In the genomic region with DNA sequence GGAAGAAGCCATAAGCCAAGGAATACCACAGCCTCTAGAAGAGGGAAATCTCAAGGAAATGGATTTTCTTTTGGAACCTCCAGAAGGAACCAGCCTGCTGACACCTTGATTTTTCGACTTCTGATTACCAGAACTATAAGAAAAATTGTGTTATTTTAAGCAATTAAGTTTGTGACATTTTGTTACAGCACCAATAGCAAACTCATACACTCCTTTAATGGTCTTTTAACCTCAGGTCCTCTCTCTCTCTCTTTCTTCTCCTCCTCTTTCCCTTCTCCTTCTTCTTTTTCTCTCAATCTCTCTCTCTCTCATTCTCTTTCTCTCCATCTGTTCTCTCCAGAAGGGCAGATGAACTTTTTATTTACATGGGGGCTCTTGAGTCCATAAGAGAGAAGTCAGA, we compare ENCODE assay signal across 36 cellular contexts. TPM values are rescaled to one million over a fixed set of nuclear protein-coding genes. Genes with fewer than 3 reads are reported as not detected.
DNase-seq lines count a peak whose midpoint lies in the region; ATAC-seq, FAIRE-seq and TF ChIP-seq lines count a peak whose summit lies in the region.
"Had no signal": no experiment of that assay in that cellular context is flagged by ENCODE, and none has a peak within 500 bp of the region (broad histone marks: within the 10 kb centered on the region; RNA-seq: fewer than 3 reads in every experiment).

No MANE protein-coding gene starts in this region.

- peaks cover 12% of the 10 kb centered on the region for H3K4me1 Mint-ChIP-seq in endodermal cell
- H3K4me1 Mint-ChIP-seq in progenitor cell of endocrine pancreas (ENCODE audit: low read depth) = peaks cover 21% of the 10 kb centered on the region
- H3K4me1 Mint-ChIP-seq in effector memory CD8-positive, alpha-beta T cell (ENCODE audit: low read depth in 2 of 2) = peaks cover 5% of the 10 kb centered on the region in 2 donors

- H4K20me1 ChIP-seq in HepG2 (ENCODE audit: insufficient read depth, low read length) (no peaks in the 10 kb centered on the region), K562 (replicated peaks; ENCODE audit: control insufficient read depth, insufficient read depth, low read length) (no peaks in the 10 kb centered on the region)
- H4K20me1 ChIP-seq: BLaER1; BLaER1 treated with 17β-estradiol and CSF1 and Interleukin-3, amounts not matched to agents 10 nM and 100 nM had no signal

- POLR2A ChIA-PET in HepG2 (lab: Yijun Ruan, JAX) (no interaction called here), K562 (lab: Yijun Ruan, JAX) (no interaction called here)

- WGBS in HepG2 (ENCODE audit: low lambda C conversion rate) = 94% methylated on average over 1 of the region's 1 CpG
- WGBS in right lobe of liver (ENCODE audit: insufficient coverage, low coverage, low lambda C conversion rate, missing lambda C conversion rate) = 91% methylated on average over 1 of the region's 1 CpG
- 17% methylated on average over 1 of the region's 1 CpG for WGBS in K562 (ENCODE audit: insufficient coverage, low coverage, missing lambda C conversion rate)
- WGBS in endodermal cell (ENCODE audit: insufficient coverage in 1 of 2, insufficient read length in 1 of 2), 2 experiments = 100% methylated on average over 1 of the region's 1 CpG; no CpG with 5 or more reads in 1 of the 2 experiments

- H3K4me3 Mint-ChIP-seq in endodermal cell (no peak overlapping the region), progenitor cell of endocrine pancreas (ENCODE audit: low read depth) (no peak overlapping the region)
- no peak overlapping the region for H3K4me3 Mint-ChIP-seq in effector memory CD8-positive, alpha-beta T cell
- H3K4me3 Mint-ChIP-seq: B cell; CD14-positive monocyte; CD4-positive, alpha-beta memory T cell; CD4-positive, alpha-beta T cell; CD4-positive, CD25-positive, alpha-beta regulatory T cell; CD8-positive, alpha-beta memory T cell; CD8-positive, alpha-beta T cell had no signal

- in situ Hi-C loops in HepG2 (cut with HindIII; ENCODE audit: extremely low pct_ligation_motif_present, low pct_unique_long_range_greater_than_20kb) (no loop called here), K562 (cut with MboI) (no loop called here)

- TF ChIP-seq CTCF in HepG2 (CRISPR knock-in tag; IDR thresholded peaks at IDR 0.05) (no peak), right lobe of liver (IDR thresholded peaks at IDR 0.05) (no peak), K562 (IDR thresholded peaks at IDR 0.05 in 2 of 3, conservative IDR thresholded peaks at IDR 0.05 in 1 of 3; ENCODE audit: insufficient read depth in 2 of 3, low read depth in 1 of 3, low read length in 3 of 3) (no peak), endodermal cell (conservative IDR thresholded peaks at IDR 0.05) (no peak), progenitor cell of endocrine pancreas (IDR thresholded peaks at IDR 0.05; ENCODE audit: unreplicated experiment) (no peak)

- H3K9me3 Mint-ChIP-seq in endodermal cell (peaks cover 42% of the 10 kb centered on the region), progenitor cell of endocrine pancreas (ENCODE audit: low read depth) (peaks cover 24% of the 10 kb centered on the region)
- peaks cover 0 to 2% of the 10 kb centered on the region in 2 donors for H3K9me3 Mint-ChIP-seq in effector memory CD8-positive, alpha-beta T cell
- H3K9me3 Mint-ChIP-seq: CD4-positive, alpha-beta T cell had no signal

- no peak overlapping the region for H2AFZ ChIP-seq in HepG2 (ENCODE audit: low read length)
- no peak overlapping the region for H2AFZ ChIP-seq in K562 (ENCODE audit: low read depth, low read length)

- H3K36me3 ChIP-seq in HepG2 (replicated peaks in 1 of 2; ENCODE audit: control insufficient read depth in 1 of 2, insufficient read depth in 2 of 2, low read length in 2 of 2) (no peaks in the 10 kb centered on the region), right lobe of liver (peaks cover 0 to 7% (median 0%) of the 10 kb centered on the region in 4 donors), K562 (ENCODE audit: control insufficient read depth, insufficient read depth, low read length) (no peaks in the 10 kb centered on the region), endodermal cell (ENCODE audit: control insufficient read depth, insufficient read depth, low read length) (peaks cover 21% of the 10 kb centered on the region)
- H3K36me3 ChIP-seq: BE2C had no signal

- CTCF ChIA-PET in HepG2 (lab: Yijun Ruan, JAX; ENCODE audit: low intra/inter-chr PET ratio, low total read pairs) = no interaction called here
- CTCF ChIA-PET in K562 (lab: Yijun Ruan, JAX; ENCODE audit: low intra/inter-chr PET ratio) = no interaction called here

- H3K9me1 ChIP-seq in K562 (ENCODE audit: control insufficient read depth, insufficient read depth, low read length) = no peaks in the 10 kb centered on the region

- H3K27ac ChIP-seq in HepG2 (ENCODE audit: extremely low read length, insufficient read depth, low read length) = no peak overlapping the region
- no peak overlapping the region for H3K27ac ChIP-seq in right lobe of liver
- no peak overlapping the region for H3K27ac ChIP-seq in K562 (ENCODE audit: extremely low read depth, low read depth, low read length)
- H3K27ac ChIP-seq in endodermal cell (ENCODE audit: low read depth, low read length) = no peak overlapping the region
- H3K27ac ChIP-seq: 22Rv1, A549, BLaER1, C4-2B had no signal

- no peaks in the 10 kb centered on the region; the same call in 1 of the 2 replicates for H3K4me1 ChIP-seq in HepG2 (ENCODE audit: insufficient read depth, low read length)
- peaks cover 0 to 13% (median 2%) of the 10 kb centered on the region in 4 donors for H3K4me1 ChIP-seq in right lobe of liver
- H3K4me1 ChIP-seq in K562 (replicated peaks in 1 of 2; ENCODE audit: control insufficient read depth in 2 of 2, insufficient read depth in 2 of 2, low read length in 2 of 2) = peaks cover 3% of the 10 kb centered on the region in 2 experiments; a peak in 3 of 5 replicates
- no peaks in the 10 kb centered on the region for H3K4me1 ChIP-seq in endodermal cell (ENCODE audit: control insufficient read depth, insufficient read depth, low read length)
- H3K4me1 ChIP-seq: BE2C had no signal

- intact Hi-C loops in HepG2 (cut with micrococcal nuclease; ENCODE audit: unreplicated experiment) (no loop called here), right lobe of liver (cut with DNase I) (no loop called here), K562 (cut with micrococcal nuclease) (no loop called here), head of caudate nucleus (cut with DNase I) (no loop called here)

- H3K9ac ChIP-seq in HepG2 (ENCODE audit: insufficient read depth, low read depth, low read length) (no peak overlapping the region), K562 (ENCODE audit: insufficient read depth in 1 of 2, low read depth in 2 of 2, low read length in 2 of 2) (no peak overlapping the region), endodermal cell (ENCODE audit: extremely low read depth, low read length, poor library complexity, severe bottlenecking) (no peak overlapping the region)
- H3K9ac ChIP-seq: BLaER1; BLaER1 treated with 17β-estradiol and CSF1 and Interleukin-3, amounts not matched to agents 10 nM and 100 nM had no signal

- H3K9me3 ChIP-seq in HepG2 (ENCODE audit: low read length) (no peaks in the 10 kb centered on the region), right lobe of liver (no peaks in the 10 kb centered on the region), K562 (replicated peaks; ENCODE audit: control insufficient read depth, insufficient read depth, low read depth, low read length) (peaks cover 2% of the 10 kb centered on the region; the same call in 1 of the 2 replicates), endodermal cell (ENCODE audit: control insufficient read depth, low read length) (peaks cover 40% of the 10 kb centered on the region)
- H3K9me3 ChIP-seq: BE2C, Caco-2 had no signal

- TF ChIP-seq RAD21 in HepG2 (CRISPR knock-in tag; IDR thresholded peaks at IDR 0.05) (no peak), K562 (CRISPR knock-in tag; conservative IDR thresholded peaks at IDR 0.05 in 1 of 2, IDR thresholded peaks at IDR 0.05 in 1 of 2) (no peak)

- no peak for TF ChIP-seq EP300 in HepG2 (IDR thresholded peaks at IDR 0.05; ENCODE audit: low read depth in 2 of 2, low read length in 2 of 2)
- no peak for TF ChIP-seq EP300 in HepG2 (CRISPR knock-in tag; IDR thresholded peaks at IDR 0.05; ENCODE audit: borderline replicate concordance)
- no peak for TF ChIP-seq EP300 in K562 (IDR thresholded peaks at IDR 0.05; ENCODE audit: low read length)

- no peaks in the 10 kb centered on the region for H3K27me3 ChIP-seq in HepG2 (ENCODE audit: control insufficient read depth in 1 of 2, insufficient read depth in 2 of 2, low read length in 2 of 2)
- H3K27me3 ChIP-seq in right lobe of liver = no peaks in the 10 kb centered on the region
- no peaks in the 10 kb centered on the region; a peak in 1 of 5 replicates for H3K27me3 ChIP-seq in K562 (ENCODE audit: control insufficient read depth in 2 of 2, insufficient read depth in 2 of 2, low read length in 2 of 2)
- H3K27me3 ChIP-seq in endodermal cell (ENCODE audit: control insufficient read depth, insufficient read depth, low read length, poor library complexity, severe bottlenecking) = no peaks in the 10 kb centered on the region
- H3K27me3 ChIP-seq: BE2C; BLaER1; BLaER1 treated with 17β-estradiol and CSF1 and Interleukin-3, amounts not matched to agents 10 nM and 100 nM had no signal

- H3K27me3 Mint-ChIP-seq in endodermal cell (ENCODE audit: insufficient read depth) (no peaks in the 10 kb centered on the region), progenitor cell of endocrine pancreas (no peaks in the 10 kb centered on the region)
- H3K27me3 Mint-ChIP-seq in effector memory CD8-positive, alpha-beta T cell = no peaks in the 10 kb centered on the region
- H3K27me3 Mint-ChIP-seq: B cell had no signal

- no TSS peak for BruUV-seq in HepG2 (replicated peaks; lab: Mats Ljungman, UMichigan)
- BruUV-seq in K562 (replicated peaks; lab: Mats Ljungman, UMichigan) = no TSS peak

- TF ChIP-seq POLR2A in HepG2 (IDR thresholded peaks at IDR 0.05; ENCODE audit: insufficient read depth in 1 of 2, low read depth in 2 of 2, low read length in 2 of 2) = no peak
- TF ChIP-seq POLR2A in right lobe of liver (IDR thresholded peaks at IDR 0.05) = no peak
- TF ChIP-seq POLR2A in K562 (conservative IDR thresholded peaks at IDR 0.05) = no peak

- FAIRE-seq in HepG2 (lab: Jason Lieb, UNC) = no peak
- FAIRE-seq in K562 (lab: Jason Lieb, UNC) = no peak
- FAIRE-seq: A204.1, A549, D721Med had no signal

- peaks cover 74% of the 10 kb centered on the region for H3K36me3 Mint-ChIP-seq in endodermal cell (ENCODE audit: low read depth)
- H3K36me3 Mint-ChIP-seq in progenitor cell of endocrine pancreas (ENCODE audit: insufficient read depth) = peaks cover 51% of the 10 kb centered on the region
- no peaks in the 10 kb centered on the region for H3K36me3 Mint-ChIP-seq in effector memory CD8-positive, alpha-beta T cell (ENCODE audit: insufficient read depth)
- H3K36me3 Mint-ChIP-seq: CD4-positive, CD25-positive, alpha-beta regulatory T cell; CD8-positive, alpha-beta T cell had no signal

- DNase-seq in HepG2 (ENCODE audit: low spot score) (no peak), right lobe of liver (no peak), K562 (ENCODE audit: extremely low read depth in 1 of 4, low spot score in 3 of 4) (no peak), endodermal cell (no peak), progenitor cell of endocrine pancreas (ENCODE audit: low spot score, unreplicated experiment) (no peak), occipital lobe (lab: John Stamatoyannopoulos, UW) (no peak), head of caudate nucleus (no peak)
- DNase-seq in effector memory CD8-positive, alpha-beta T cell = no peak
- DNase-seq: 8988T; ACHN; AML-193; BE2C; C1 segment of cervical spinal cord; Caco-2; Calu3; CD4-positive, alpha-beta memory T cell; CD4-positive, alpha-beta T cell; CD4-positive, CD25-positive, alpha-beta regulatory T cell; CD8-positive, alpha-beta memory T cell; CD8-positive, alpha-beta T cell; COR-L47; DMS 273 treated with DMSO at 0.1 percent for 48 hours; DMS153; DMS79; DMS79 treated with DMSO at 0.1 percent for 48 hours; DND-41; EL had no signal

- H3K4me2 ChIP-seq in HepG2 (ENCODE audit: low read depth, low read length) (no peak overlapping the region), K562 (ENCODE audit: insufficient read depth, low read length) (no peak overlapping the region)
- H3K4me2 ChIP-seq: BLaER1 had no signal

- H3K27ac Mint-ChIP-seq in endodermal cell = no peak overlapping the region
- H3K27ac Mint-ChIP-seq in progenitor cell of endocrine pancreas = peak overlapping the region; percentile 34
- H3K27ac Mint-ChIP-seq in effector memory CD8-positive, alpha-beta T cell = no peak overlapping the region
- H3K27ac Mint-ChIP-seq: B cell; CD4-positive, alpha-beta T cell; CD4-positive, CD25-positive, alpha-beta regulatory T cell; CD8-positive, alpha-beta T cell had no signal

- no peaks in the 10 kb centered on the region for H3K79me2 ChIP-seq in HepG2 (ENCODE audit: insufficient read depth, low read length)
- no peaks in the 10 kb centered on the region for H3K79me2 ChIP-seq in K562 (ENCODE audit: control insufficient read depth, insufficient read depth, low read length)

- no peak overlapping the region for H3K4me3 ChIP-seq in HepG2 (replicated peaks in 1 of 3; ENCODE audit: insufficient read depth in 1 of 3, low read depth in 2 of 3, low read length in 3 of 3)
- H3K4me3 ChIP-seq in right lobe of liver = no peak overlapping the region
- no peak overlapping the region for H3K4me3 ChIP-seq in K562
- H3K4me3 ChIP-seq in endodermal cell (ENCODE audit: low read length) = peak overlapping the region; percentile 49
- H3K4me3 ChIP-seq: A549; BLaER1; BLaER1 treated with 17β-estradiol and CSF1 and Interleukin-3, amounts not matched to agents 10 nM and 100 nM had no signal

- ATAC-seq in HepG2 (no peak), right lobe of liver (no peak), K562 (no peak)
- ATAC-seq in effector memory CD8-positive, alpha-beta T cell (replicated peaks) = no peak
- ATAC-seq: A549; CD8-positive, alpha-beta T cell had no signal

RNA-seq across cellular contexts. Expression of gene ARSD, which starts 26.3 kb away (rescaled TPM):
- total RNA-seq in HepG2 (2016; rRNA removed; fragmentation: Illumina TruSeq; extraction: Trizol) = 2.0 and 4.8 TPM in 2 replicates
- 0.81 and 1.1 TPM in 2 replicates for total RNA-seq in HepG2 (2016; cell fraction: cytosol; rRNA removed; fragmentation: Illumina TruSeq; extraction: Trizol; ENCODE audit: low read depth)
- 1.7 and 5.2 TPM in 2 replicates for total RNA-seq in HepG2 (2016; cell fraction: insoluble cytoplasmic fraction; rRNA removed; fragmentation: Illumina TruSeq; extraction: Trizol)
- 1.2 and 2.1 TPM in 2 replicates for total RNA-seq in HepG2 (2016; cell fraction: membrane; rRNA removed; fragmentation: Illumina TruSeq; extraction: Trizol)
- 4.5 and 6.6 TPM in 2 replicates for total RNA-seq in HepG2 (2016; cell fraction: nucleus; rRNA removed; fragmentation: Illumina TruSeq; extraction: Trizol)
- 6.4 and 6.8 TPM in 2 replicates for polyA plus RNA-seq in HepG2 (2011; rRNA removed)
- 4.9 and 5.9 TPM in 2 replicates for polyA plus RNA-seq in HepG2 (2011; cell fraction: cytosol; rRNA removed)
- polyA plus RNA-seq in HepG2 (2011; cell fraction: nucleus; rRNA removed) = 7.0 and 9.4 TPM in 2 replicates
- 5.4 and 5.6 TPM in 2 replicates for polyA plus RNA-seq in HepG2 (2012)
- 0.72 and 1.0 TPM in 2 replicates for polyA plus RNA-seq in HepG2 (2016; cell fraction: cytosol; fragmentation: Illumina TruSeq; extraction: Trizol; ENCODE audit: low read depth)
- 1.6 and 2.2 TPM in 2 replicates for polyA plus RNA-seq in HepG2 (2016; cell fraction: insoluble cytoplasmic fraction; fragmentation: Illumina TruSeq; extraction: Trizol; ENCODE audit: low read depth)
- polyA plus RNA-seq in HepG2 (2016; cell fraction: membrane; fragmentation: Illumina TruSeq; extraction: Trizol; ENCODE audit: low read depth) = 1.0 and 1.2 TPM in 2 replicates
- polyA plus RNA-seq in HepG2 (2016; cell fraction: nucleus; fragmentation: Illumina TruSeq; extraction: Trizol; ENCODE audit: insufficient read depth, low read depth) = 6.4 and 7.4 TPM in 2 replicates
- 8.9 and 31.5 TPM in 2 replicates for polyA minus RNA-seq in HepG2 (2011; rRNA and poly(A)+ RNA removed; ENCODE audit: low replicate concordance)
- polyA minus RNA-seq in HepG2 (2011; cell fraction: cytosol; rRNA and poly(A)+ RNA removed) = 7.2 and 7.8 TPM in 2 replicates
- polyA minus RNA-seq in HepG2 (2011; cell fraction: nucleus; rRNA and poly(A)+ RNA removed) = 6.8 and 7.2 TPM in 2 replicates
- 10 to 100 TPM; 26.2 to 76.0 (median 34.2) TPM for total RNA-seq in right lobe of liver
- 0.28 TPM in 1 of 2 replicates, not detected in the other for total RNA-seq in K562 (2011; cell fraction: chromatin; rRNA removed; ENCODE audit: low replicate concordance)
- total RNA-seq in K562 (2011; cell fraction: nucleolus; rRNA removed) = not detected in 2 replicates
- total RNA-seq in K562 (2011; cell fraction: nucleoplasm; rRNA removed) = 0.07 and 0.31 TPM in 2 replicates
- 0.04 and 0.05 TPM in 2 replicates for total RNA-seq in K562 (2014; rRNA removed)
- total RNA-seq in K562 (2014; rRNA removed; fragmentation: Illumina TruSeq; extraction: Trizol) = 0.07 and 0.29 TPM in 2 replicates
- total RNA-seq in K562 (2015; rRNA removed; fragmentation: Illumina TruSeq; extraction: Trizol) = 0.11 TPM in 2 replicates
- 0.13 and 0.16 TPM in 2 replicates for total RNA-seq in K562 (2021)
- 0.06 and 0.11 TPM in 2 replicates for polyA plus RNA-seq in K562 (2011; rRNA removed)
- 0.04 and 0.25 TPM in 2 replicates for polyA plus RNA-seq in K562 (2011; cell fraction: cytosol; rRNA removed)
- 0.16 and 0.20 TPM in 2 replicates for polyA plus RNA-seq in K562 (2011; cell fraction: nucleus; rRNA removed)
- polyA plus RNA-seq in K562 (2012) = 0.21 and 0.89 TPM in 2 replicates
- 0.06 and 0.15 TPM in 2 replicates for polyA plus RNA-seq in K562 (2014; fragmentation: Illumina TruSeq; extraction: Trizol)
- polyA plus RNA-seq in K562 (2014; fragmentation: Nextera tagmentation; extraction: Ambion mirVana) = under 1 TPM; 0.22 to 0.23 TPM
- polyA plus RNA-seq in K562 (2014; rRNA removed) = 1.3 TPM in 1 of 2 replicates, not detected in the other
- 0.03 and 0.04 TPM in 2 replicates for polyA minus RNA-seq in K562 (2011; rRNA and poly(A)+ RNA removed)
- not detected in 2 replicates for polyA minus RNA-seq in K562 (2011; cell fraction: cytosol; rRNA and poly(A)+ RNA removed)
- 0.13 TPM in 1 of 2 replicates, not detected in the other for polyA minus RNA-seq in K562 (2011; cell fraction: nucleus; rRNA and poly(A)+ RNA removed)
- total RNA-seq in endodermal cell = 10 to 100 TPM in 1 of 2 donors, 1 to 10 TPM in 1; 4.9 to 15.7 TPM
- 4.9 TPM for polyA plus RNA-seq in endodermal cell (2013, experiment 1 of 2)
- polyA plus RNA-seq in endodermal cell (2013, experiment 2 of 2) = 5.1 TPM
- 76.8 and 82.1 TPM in 2 replicates for total RNA-seq in progenitor cell of endocrine pancreas
- total RNA-seq in occipital lobe = 9.2 TPM

Comparison
In these comparisons a context has a peak if more than half of its experiments do, and no peak if none do; other contexts are left out.
1. Of the 241 proteins assayed by ChIP-seq in both HepG2 and K562: peak only in HepG2: none; only in K562: ZNF512; in both: ZNF12; in neither: 239.